1 cellular context compared by ENCODE assay signal in the genomic region with DNA sequence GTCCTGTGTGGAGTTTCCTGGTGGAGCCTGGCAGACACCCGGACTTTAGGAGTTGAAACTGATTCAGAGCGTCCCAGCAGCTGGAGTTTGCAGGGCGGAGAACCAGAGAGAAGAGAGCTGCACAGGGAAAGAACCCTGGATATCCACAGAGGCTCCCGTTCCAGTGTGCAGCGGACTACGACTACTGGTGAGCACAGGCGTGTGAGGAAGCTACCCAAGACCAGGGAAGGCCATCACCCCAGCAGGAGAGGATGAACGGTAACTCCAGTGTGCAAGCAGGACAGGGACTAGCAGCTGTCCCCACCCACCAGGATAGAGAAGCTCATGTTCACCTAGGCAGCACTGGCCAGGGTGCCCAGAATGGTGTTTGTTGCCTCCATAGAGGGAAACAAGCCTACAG.
TF ChIP-seq lines count a peak whose summit lies in the region.

No MANE protein-coding gene starts in this region.

TF ChIP-seq in HCT116, 20 proteins besides CTCF, POLR2A, EP300 and RAD21:
- TF ChIP-seq ZBTB33 (IDR thresholded peaks at IDR 0.05; ENCODE audit: extremely low read depth, insufficient replicate concordance, low read length) (no peak), POLR2AphosphoS5 (IDR thresholded peaks at IDR 0.05; ENCODE audit: low read depth, low read length) (peak; percentile 37), CEBPB (IDR thresholded peaks at IDR 0.05; ENCODE audit: low read depth) (no peak), ELF1 (IDR thresholded peaks at IDR 0.05; ENCODE audit: borderline replicate concordance, low read depth) (no peak)
